ENCODE assay signal across 8 cellular contexts in the genomic region with DNA sequence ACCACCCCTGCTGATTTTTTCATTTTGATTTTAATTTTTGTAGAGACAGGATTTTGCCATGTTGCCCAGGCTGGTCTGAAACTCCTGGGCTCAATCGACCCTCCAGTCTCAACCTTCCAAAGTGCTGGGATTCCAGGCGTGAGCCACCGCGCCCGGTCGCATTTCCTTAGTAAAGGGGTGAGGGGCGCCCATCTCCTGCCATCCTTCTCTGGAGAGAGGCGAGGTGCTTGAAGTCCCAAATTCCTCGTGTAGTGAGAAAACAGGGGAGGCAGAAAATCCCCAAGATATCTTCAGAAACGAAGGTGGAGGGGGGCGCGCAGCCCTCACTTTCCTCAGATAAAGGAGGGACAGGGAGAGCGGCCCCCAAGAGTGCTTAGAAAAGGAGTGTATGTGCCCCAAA. TPM values are rescaled to one million over a fixed set of nuclear protein-coding genes. Genes with fewer than 3 reads are reported as not detected.
DNase-seq lines count a peak whose midpoint lies in the region; ATAC-seq and TF ChIP-seq lines count a peak whose summit lies in the region.

No MANE protein-coding gene starts in this region.

- peak overlapping the region; percentile 61 for H3K4me2 ChIP-seq in DOHH2 (ENCODE audit: low read length)

- TF ChIP-seq CTCF in DOHH2 (IDR thresholded peaks at IDR 0.05; ENCODE audit: low read depth, low read length, poor library complexity, severe bottlenecking): no peak
- no peak for TF ChIP-seq CTCF in Peyer's patch (IDR thresholded peaks at IDR 0.05)
- TF ChIP-seq CTCF in esophagus squamous epithelium (IDR thresholded peaks at IDR 0.05): no peak
- no peak for TF ChIP-seq CTCF in ovary (IDR thresholded peaks at IDR 0.05)

- H3K27ac ChIP-seq in DOHH2 (ENCODE audit: low read depth, low read length) (no peak overlapping the region), Peyer's patch (peak overlapping the region in 2 of 4 donors; percentile 90 to 95), esophagus squamous epithelium (peak overlapping the region; percentile 88 to 97 (median 95)), ovary (peak overlapping the region in 1 of 2 donors; percentile 86)

- no peak for ATAC-seq in activated CD4-positive, CD25-positive, alpha-beta regulatory T cell treated with anti-CD3 and anti-CD28 coated beads, Interleukin-2, amount 50 U/mL, for 24 hours
- ATAC-seq in HG03175 (IDR thresholded peaks at IDR 0.05; ENCODE audit: unreplicated experiment): no peak

- intact Hi-C loops in esophagus squamous epithelium (cut with DNase I): no loop called here
- intact Hi-C loops in ovary (cut with DNase I): no loop called here

- 51% methylated on average over 7 of the region's 13 CpGs; no CpG with 5 or more reads in 1 of the 2 donors for WGBS in esophagus squamous epithelium, 2 donors
- 56 to 66% (median 58%) methylated on average over 13 of the region's 13 CpGs for WGBS in ovary, 3 donors

- H3K9me3 ChIP-seq in DOHH2 (ENCODE audit: control insufficient read depth, insufficient read depth, low read length) (no peaks in the 10 kb centered on the region), Peyer's patch (no peaks in the 10 kb centered on the region), esophagus squamous epithelium (no peaks in the 10 kb centered on the region), ovary (no peaks in the 10 kb centered on the region)

- peak overlapping the region; percentile 70 for H3K4me3 ChIP-seq in DOHH2 (ENCODE audit: low read length)
- peak overlapping the region; percentile 78 to 89 (median 88) for H3K4me3 ChIP-seq in Peyer's patch
- peak overlapping the region; percentile 72 to 91 (median 84) for H3K4me3 ChIP-seq in esophagus squamous epithelium
- peak overlapping the region; percentile 55 for H3K4me3 ChIP-seq in ovary

- no peaks in the 10 kb centered on the region for H4K20me1 ChIP-seq in DOHH2 (ENCODE audit: control insufficient read depth, insufficient read depth, low read depth, low read length)

- no peak for TF ChIP-seq EP300 in ovary (IDR thresholded peaks at IDR 0.05)

- H3K79me2 ChIP-seq in DOHH2 (ENCODE audit: control insufficient read depth, low read length): peaks cover 40% of the 10 kb centered on the region

- H3K9me2 ChIP-seq in DOHH2 (replicated peaks; ENCODE audit: control insufficient read depth, low read length): no peaks in the 10 kb centered on the region

- H3K27me3 ChIP-seq in DOHH2 (ENCODE audit: control insufficient read depth, low read length) (no peaks in the 10 kb centered on the region), Peyer's patch (no peaks in the 10 kb centered on the region), esophagus squamous epithelium (no peaks in the 10 kb centered on the region), ovary (no peaks in the 10 kb centered on the region)

- H3K36me3 ChIP-seq in DOHH2 (ENCODE audit: control insufficient read depth, low read length) (peaks cover 16% of the 10 kb centered on the region), Peyer's patch (no peaks in the 10 kb centered on the region), esophagus squamous epithelium (no peaks in the 10 kb centered on the region), ovary (no peaks in the 10 kb centered on the region)

- TF ChIP-seq POLR2A in Peyer's patch (IDR thresholded peaks at IDR 0.05): no peak
- no peak for TF ChIP-seq POLR2A in esophagus squamous epithelium (IDR thresholded peaks at IDR 0.05)
- TF ChIP-seq POLR2A in ovary (IDR thresholded peaks at IDR 0.05): no peak

- H3F3A ChIP-seq in DOHH2 (ENCODE audit: control insufficient read depth, insufficient read depth): peaks cover 3% of the 10 kb centered on the region; the same call in 1 of the 2 replicates

- no peak for DNase-seq in Peyer's patch
- DNase-seq in esophagus squamous epithelium (lab: John Stamatoyannopoulos, UW): no peak
- DNase-seq in ovary: no peak
- no peak for DNase-seq in NCI-H128 (lab: John Stamatoyannopoulos, UW; ENCODE audit: unreplicated experiment)
- no peak for DNase-seq in NCI-H446 treated with DMSO at 0.1 percent for 48 hours (lab: John Stamatoyannopoulos, UW)

- H3K4me1 ChIP-seq in DOHH2 (ENCODE audit: control insufficient read depth, low read length) (peaks cover 42% of the 10 kb centered on the region), Peyer's patch (peaks cover 0 to 62% (median 12%) of the 10 kb centered on the region in 4 donors), esophagus squamous epithelium (peaks cover 37 to 88% (median 48%) of the 10 kb centered on the region in 3 donors), ovary (ENCODE audit: insufficient read depth) (no peaks in the 10 kb centered on the region)

RNA-seq across cellular contexts. Expression of a gene that starts 21.0 kb away (rescaled TPM):
- total RNA-seq in Peyer's patch: 10 to 100 TPM; 67.8 to 99.9 (median 79.8) TPM
- 10 to 100 TPM; 39.7 to 81.4 (median 41.6) TPM for total RNA-seq in esophagus squamous epithelium
- 10 to 100 TPM; 10.7 to 83.0 (median 57.9) TPM for total RNA-seq in ovary
- polyA plus RNA-seq in ovary: 10 to 100 TPM; 13.7 to 18.9 TPM
